In the genomic region with DNA sequence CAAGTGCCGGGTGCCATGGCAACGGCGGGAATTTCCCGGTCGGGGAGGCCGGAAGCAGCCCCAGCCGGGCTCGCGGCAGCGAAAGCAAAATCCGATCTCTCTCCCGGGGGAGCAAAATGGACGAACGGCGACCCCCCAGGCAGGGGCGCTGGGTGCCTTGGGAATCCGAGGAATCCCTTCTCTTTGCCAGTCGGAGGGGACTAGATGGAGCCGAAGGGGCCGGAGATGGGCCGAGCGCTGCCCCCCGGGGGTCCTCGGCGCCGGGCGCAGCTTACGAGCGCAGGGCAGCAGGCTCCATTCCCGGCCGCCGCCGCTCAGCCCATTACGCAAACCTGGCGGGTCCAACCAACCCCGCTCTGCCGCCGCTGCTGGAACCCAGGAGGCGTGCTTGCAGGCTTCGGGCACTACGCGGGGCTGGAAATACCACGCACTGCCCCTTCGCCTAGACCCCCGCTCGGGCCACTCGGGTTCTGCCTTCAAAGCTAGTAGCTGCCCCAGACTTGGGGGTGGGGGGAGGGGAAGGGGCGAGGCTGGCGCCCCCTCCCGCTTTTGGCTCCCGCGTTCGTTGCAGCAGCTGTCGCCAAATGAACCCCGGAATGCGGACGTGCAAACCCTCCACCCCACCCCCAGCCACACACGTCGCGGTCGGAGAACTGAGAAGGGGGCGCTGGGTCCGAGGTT, we compare ENCODE assay signal across 8 cellular contexts. TPM values are rescaled to one million over a fixed set of nuclear protein-coding genes. Genes with fewer than 3 reads are reported as not detected.
DNase-seq lines count a peak whose midpoint lies in the region; ATAC-seq and TF ChIP-seq lines count a peak whose summit lies in the region.
"Not testable (repeated sequence)": the region's sequence is repeated elsewhere in the genome, so short reads cannot be mapped to it uniquely, and the experiment has no call there.

No MANE protein-coding gene starts in this region.

- not testable (repeated sequence) for H2AFZ ChIP-seq in hepatocyte

- H3K79me2 ChIP-seq in hepatocyte: not testable (repeated sequence)

- H3K4me2 ChIP-seq in hepatocyte: peak overlapping the region; percentile 71

- WGBS in hepatocyte (ENCODE audit: low lambda C conversion rate, missing lambda C conversion rate): 2% methylated on average over 24 of the region's 63 CpGs

- H3K27ac Mint-ChIP-seq in chondrocyte (ENCODE audit: unreplicated experiment) (peak overlapping the region; percentile 84), neural crest cell (ENCODE audit: unreplicated experiment) (peak overlapping the region; percentile 27)

- TF ChIP-seq CTCF in AG09309 (IDR thresholded peaks at IDR 0.05; ENCODE audit: control insufficient read depth, insufficient read depth, low read depth, low read length, missing control alignments); RWPE2 (IDR thresholded peaks at IDR 0.05; ENCODE audit: poor library complexity, severe bottlenecking); neural crest cell (conservative IDR thresholded peaks at IDR 0.05): not testable (repeated sequence)
- TF ChIP-seq CTCF in HEK293 (tag by site-specific recombination; IDR thresholded peaks at IDR 0.05): 0 out of 2 replicates have a peak, but pooled peaks have one; percentile 27
- TF ChIP-seq CTCF in chondrocyte (IDR thresholded peaks at IDR 0.05): peak; percentile 24
- TF ChIP-seq CTCF in hepatocyte (IDR thresholded peaks at IDR 0.05; ENCODE audit: poor library complexity): peak; percentile 4

- not testable (repeated sequence) for H3K27me3 ChIP-seq in RWPE2 (ENCODE audit: insufficient read depth, poor library complexity, severe bottlenecking); hepatocyte

- H3K4me1 ChIP-seq in HEK293 (ENCODE audit: control insufficient read depth, insufficient read depth, low read length); RWPE2 (ENCODE audit: insufficient read depth, poor library complexity, severe bottlenecking); hepatocyte (ENCODE audit: insufficient read depth): not testable (repeated sequence)

- H3K4me3 Mint-ChIP-seq in chondrocyte (ENCODE audit: unreplicated experiment) (peak overlapping the region; percentile 69), neural crest cell (peak overlapping the region; percentile 77)

- not testable (repeated sequence) for H3K9me3 ChIP-seq in HEK293 (ENCODE audit: control insufficient read depth, insufficient read depth, low read depth, low read length); RWPE2 (ENCODE audit: severe bottlenecking); hepatocyte (ENCODE audit: low read depth)

- H3K36me3 Mint-ChIP-seq in chondrocyte (ENCODE audit: low read depth); neural crest cell (ENCODE audit: low read depth): not testable (repeated sequence)

- CTCF ChIA-PET in HEK293 (lab: Yijun Ruan, JAX): not testable (repeated sequence)

- POLR2A ChIA-PET in HEK293 (lab: Yijun Ruan, JAX): not testable (repeated sequence)

- not testable (repeated sequence) for DNase-seq in AG09309 (ENCODE audit: low read depth); RWPE2 (ENCODE audit: low spot score); chondrocyte (ENCODE audit: low spot score)
- DNase-seq in activated T-cell treated with anti-CD3 and anti-CD28 coated beads for 4 hours: peak; percentile 26
- peak; percentile 28 for DNase-seq in hepatocyte (ENCODE audit: low spot score)
- DNase-seq in neural crest cell (ENCODE audit: low read depth, low spot score): peak; percentile 31
- DNase-seq in stimulated activated CD8-positive, alpha-beta memory T cell treated with anti-CD3 and anti-CD28 coated beads, Interleukin-12 subunit alpha, Interleukin-12 subunit beta, amount 100 ng/mL, for 4 hours (ENCODE audit: low read depth): peak; percentile 35

- ATAC-seq in RWPE2 (ENCODE audit: low read depth): not testable (repeated sequence)

- H3K27me3 Mint-ChIP-seq in chondrocyte (ENCODE audit: low read depth); neural crest cell (ENCODE audit: low read depth): not testable (repeated sequence)

- H3K27ac ChIP-seq in HEK293 (ENCODE audit: extremely low read depth, low read depth, low read length) (peak overlapping the region; percentile 78; the same call in 1 of the 2 replicates), RWPE2 (ENCODE audit: poor library complexity, severe bottlenecking) (peak overlapping the region; percentile 68), hepatocyte (peak overlapping the region; percentile 98)

- not testable (repeated sequence) for H4K20me1 ChIP-seq in hepatocyte (ENCODE audit: insufficient read depth, poor library complexity, severe bottlenecking)

- not testable (repeated sequence) for H3K9me3 Mint-ChIP-seq in chondrocyte (ENCODE audit: low read depth); neural crest cell

- not testable (repeated sequence) for H3K9me2 ChIP-seq in hepatocyte (replicated peaks; ENCODE audit: insufficient read depth)

- H3K4me3 ChIP-seq in AG09309 (ENCODE audit: control insufficient read depth, low read depth, low read length): peak overlapping the region; percentile 56
- peak overlapping the region; percentile 51 for H3K4me3 ChIP-seq in HEK293 (ENCODE audit: low read depth, low read length)
- H3K4me3 ChIP-seq in RWPE2 (ENCODE audit: severe bottlenecking): peak overlapping the region; percentile 43
- H3K4me3 ChIP-seq in hepatocyte: peak overlapping the region; percentile 30

- not testable (repeated sequence) for H3K4me1 Mint-ChIP-seq in chondrocyte (ENCODE audit: low read depth); neural crest cell

- H3K36me3 ChIP-seq in HEK293 (ENCODE audit: control insufficient read depth in 2 of 2, insufficient read depth in 1 of 2, low read length in 2 of 2); RWPE2 (ENCODE audit: low read depth); hepatocyte (replicated peaks; ENCODE audit: insufficient read depth, low read depth): not testable (repeated sequence)

TF ChIP-seq in HEK293, 187 proteins besides CTCF, POLR2A, EP300 and RAD21:
- TF ChIP-seq ZBTB8A (tag by site-specific recombination; IDR thresholded peaks at IDR 0.05) (peak; percentile 42; the same call in 1 of the 2 replicates), ZBTB20 (tag by site-specific recombination; IDR thresholded peaks at IDR 0.05) (peak; percentile 73), ZNF335 (tag by site-specific recombination; conservative IDR thresholded peaks at IDR 0.05) (0 out of 2 replicates have a peak, but pooled peaks have one; percentile 13), GLIS2 (tag by site-specific recombination; IDR thresholded peaks at IDR 0.05) (peak; percentile 52; the same call in 1 of the 2 replicates)
- TF ChIP-seq, protein P1, sequence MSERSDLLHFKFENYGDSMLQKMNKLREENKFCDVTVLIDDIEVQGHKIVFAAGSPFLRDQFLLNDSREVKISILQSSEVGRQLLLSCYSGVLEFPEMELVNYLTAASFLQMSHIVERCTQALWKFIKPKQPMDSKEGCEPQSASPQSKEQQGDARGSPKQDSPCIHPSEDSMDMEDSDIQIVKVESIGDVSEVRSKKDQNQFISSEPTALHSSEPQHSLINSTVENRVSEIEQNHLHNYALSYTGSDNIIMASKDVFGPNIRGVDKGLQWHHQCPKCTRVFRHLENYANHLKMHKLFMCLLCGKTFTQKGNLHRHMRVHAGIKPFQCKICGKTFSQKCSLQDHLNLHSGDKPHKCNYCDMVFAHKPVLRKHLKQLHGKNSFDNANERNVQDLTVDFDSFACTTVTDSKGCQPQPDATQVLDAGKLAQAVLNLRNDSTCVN (tag by site-specific recombination; optimal IDR thresholded peaks at IDR 0.05): peak; percentile 71
TF ChIP-seq in HEK293: peak in this region for 5; not testable (repeated sequence) for 182.

RNA-seq across cellular contexts. Expression of a gene that starts 24.1 kb away (rescaled TPM):
- total RNA-seq in chondrocyte: not detected in 3 replicates
- total RNA-seq in hepatocyte: 0.07 TPM in 1 of 2 replicates, not detected in the other
- polyA plus RNA-seq in hepatocyte: 0.10 TPM in 1 of 2 replicates, not detected in the other
- 0.09 TPM in 1 of 2 replicates, not detected in the other for total RNA-seq in neural crest cell
